ENCODE assay signal across 21 cellular contexts in the genomic region with DNA sequence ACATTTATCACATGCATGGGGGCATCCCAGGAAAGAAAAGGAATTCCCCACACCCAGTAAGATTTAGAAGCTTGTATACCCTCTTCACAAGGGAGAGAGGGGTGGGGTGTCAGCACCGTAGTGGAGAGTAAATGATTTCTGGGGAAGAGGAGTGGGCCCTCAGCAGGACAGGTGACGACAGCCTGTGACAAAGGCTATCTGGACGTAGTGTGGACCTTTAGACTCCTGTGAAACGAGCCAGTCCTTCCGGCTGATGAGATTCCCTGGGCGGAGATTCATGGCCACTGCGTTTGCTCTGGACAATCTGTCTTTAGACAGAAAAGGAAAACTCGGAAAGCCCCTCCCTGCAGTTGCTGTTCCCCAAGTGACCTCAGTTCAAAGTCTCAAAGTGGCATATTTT. TPM values are rescaled to one million over a fixed set of nuclear protein-coding genes. Genes with fewer than 3 reads are reported as not detected.
DNase-seq lines count a peak whose midpoint lies in the region; ATAC-seq, FAIRE-seq and TF ChIP-seq lines count a peak whose summit lies in the region.
"Had no signal": no experiment of that assay in that cellular context is flagged by ENCODE, and none has a peak within 500 bp of the region (broad histone marks: within the 10 kb centered on the region; RNA-seq: fewer than 3 reads in every experiment).

No MANE protein-coding gene starts in this region.

- CTCF ChIA-PET in HepG2 (lab: Yijun Ruan, JAX; ENCODE audit: low intra/inter-chr PET ratio, low total read pairs): no interaction called here
- CTCF ChIA-PET in OCI-LY7 (lab: Charles Lee; ENCODE audit: unreplicated experiment): no interaction called here

- H2AFZ ChIP-seq in HepG2 (ENCODE audit: low read length): no peak overlapping the region
- H2AFZ ChIP-seq in OCI-LY7 (ENCODE audit: low read length): no peak overlapping the region

- H4K20me1 ChIP-seq in HepG2 (ENCODE audit: insufficient read depth, low read length): no peaks in the 10 kb centered on the region
- no peaks in the 10 kb centered on the region for H4K20me1 ChIP-seq in OCI-LY7 (ENCODE audit: insufficient read depth, low read length)

- H3K27ac ChIP-seq in colonic mucosa (peak overlapping the region; percentile 92), HepG2 (ENCODE audit: extremely low read length, insufficient read depth, low read length) (no peak overlapping the region), OCI-LY7 (ENCODE audit: low read depth, low read length, poor library complexity, severe bottlenecking) (no peak overlapping the region)

- peak overlapping the region in 1 of 2 donors; percentile 96 for H3K9ac ChIP-seq in colonic mucosa (ENCODE audit: low read depth in 2 of 2, low read length in 2 of 2)
- no peak overlapping the region for H3K9ac ChIP-seq in HepG2 (ENCODE audit: insufficient read depth, low read depth, low read length)

- peak; percentile 62 for ATAC-seq in HepG2
- no peak for ATAC-seq in GM19463 (IDR thresholded peaks at IDR 0.05; ENCODE audit: unreplicated experiment)

- POLR2A ChIA-PET in HepG2 (lab: Yijun Ruan, JAX) (no interaction called here), OCI-LY7 (lab: Charles Lee) (no interaction called here)

- peaks cover 14% of the 10 kb centered on the region for H3K27me3 Mint-ChIP-seq in progenitor cell of endocrine pancreas

- no peaks in the 10 kb centered on the region for H3K79me2 ChIP-seq in HepG2 (ENCODE audit: insufficient read depth, low read length)
- H3K79me2 ChIP-seq in OCI-LY7 (ENCODE audit: insufficient read depth, low read depth, low read length): no peaks in the 10 kb centered on the region

- in situ Hi-C loops in HepG2 (cut with HindIII; ENCODE audit: extremely low pct_ligation_motif_present, low pct_unique_long_range_greater_than_20kb): no loop called here

- TF ChIP-seq EP300 in HepG2 (IDR thresholded peaks at IDR 0.05; ENCODE audit: low read depth in 2 of 2, low read length in 2 of 2) (no peak), HepG2 (CRISPR knock-in tag; IDR thresholded peaks at IDR 0.05; ENCODE audit: borderline replicate concordance) (no peak)

- no peak for TF ChIP-seq CTCF in colonic mucosa (IDR thresholded peaks at IDR 0.05)
- TF ChIP-seq CTCF in HepG2 (CRISPR knock-in tag; IDR thresholded peaks at IDR 0.05): no peak
- TF ChIP-seq CTCF in progenitor cell of endocrine pancreas (IDR thresholded peaks at IDR 0.05; ENCODE audit: unreplicated experiment): no peak
- TF ChIP-seq CTCF in OCI-LY7 (conservative IDR thresholded peaks at IDR 0.05; ENCODE audit: low read length): no peak

- TF ChIP-seq RAD21 in HepG2 (CRISPR knock-in tag; IDR thresholded peaks at IDR 0.05): no peak

- peaks cover 11% of the 10 kb centered on the region for H3K4me1 ChIP-seq in colonic mucosa
- peaks cover 10% of the 10 kb centered on the region; the same call in 1 of the 2 replicates for H3K4me1 ChIP-seq in HepG2 (ENCODE audit: insufficient read depth, low read length)
- H3K4me1 ChIP-seq in OCI-LY7 (ENCODE audit: insufficient read depth, low read length, poor library complexity, severe bottlenecking): no peaks in the 10 kb centered on the region

- FAIRE-seq in HepG2 (lab: Jason Lieb, UNC): no peak
- FAIRE-seq: GM12892, H54 had no signal

- peaks cover 3% of the 10 kb centered on the region for H3K9me3 Mint-ChIP-seq in progenitor cell of endocrine pancreas (ENCODE audit: low read depth)

- peak; percentile 28 for DNase-seq in HuH-7 (ENCODE audit: low spot score)
- DNase-seq in colonic mucosa: peak; percentile 84
- DNase-seq in HepG2 (ENCODE audit: low spot score): no peak
- no peak for DNase-seq in progenitor cell of endocrine pancreas (ENCODE audit: low spot score, unreplicated experiment)
- DNase-seq in NK-92 treated with Interleukin-12 subunit alpha and Interleukin-12 subunit beta, amount 100 ng/mL, for 24 hours (lab: John Stamatoyannopoulos, UW): no peak
- DNase-seq in OCI-LY7 (ENCODE audit: low spot score): no peak
- no peak for DNase-seq in putamen (ENCODE audit: low spot score)
- DNase-seq: DMS153, NCI-H1417, NCI-H1930, NCI-H2171, NCI-H446, NCI-H69, OCI-M1, RPMI8226 had no signal

- no peaks in the 10 kb centered on the region for H3K27me3 ChIP-seq in colonic mucosa
- peaks cover 1 to 12% of the 10 kb centered on the region in 2 experiments; a peak in 4 of 5 replicates for H3K27me3 ChIP-seq in HepG2 (ENCODE audit: control insufficient read depth in 1 of 2, insufficient read depth in 2 of 2, low read length in 2 of 2)

- H3K9me2 ChIP-seq in OCI-LY7 (ENCODE audit: insufficient read depth, low read length): no peaks in the 10 kb centered on the region

- H3K4me2 ChIP-seq in HepG2 (ENCODE audit: low read depth, low read length) (no peak overlapping the region), OCI-LY7 (ENCODE audit: low read length) (no peak overlapping the region)

- H3K4me3 Mint-ChIP-seq in progenitor cell of endocrine pancreas (ENCODE audit: low read depth): no peak overlapping the region
- H3K4me3 Mint-ChIP-seq: CD14-positive monocyte had no signal

- H3K36me3 Mint-ChIP-seq in progenitor cell of endocrine pancreas (ENCODE audit: insufficient read depth): peaks cover 1% of the 10 kb centered on the region

- H3K4me3 ChIP-seq in colonic mucosa (no peak overlapping the region), HepG2 (replicated peaks in 1 of 3; ENCODE audit: insufficient read depth in 1 of 3, low read depth in 2 of 3, low read length in 3 of 3) (no peak overlapping the region), OCI-LY7 (ENCODE audit: low read depth, low read length, poor library complexity, severe bottlenecking) (no peak overlapping the region)

- BruUV-seq in HepG2 (replicated peaks; lab: Mats Ljungman, UMichigan) (no TSS peak), OCI-LY7 (replicated peaks; lab: Mats Ljungman, UMichigan) (no TSS peak)

- peaks cover 16% of the 10 kb centered on the region for H3K4me1 Mint-ChIP-seq in progenitor cell of endocrine pancreas (ENCODE audit: low read depth)

- peak overlapping the region; percentile 56 for H3K27ac Mint-ChIP-seq in progenitor cell of endocrine pancreas

- H3K9me3 ChIP-seq in colonic mucosa: no peaks in the 10 kb centered on the region
- H3K9me3 ChIP-seq in HepG2 (ENCODE audit: low read length): no peaks in the 10 kb centered on the region
- H3K9me3 ChIP-seq in OCI-LY7 (ENCODE audit: low read length): no peaks in the 10 kb centered on the region
- H3K9me3 ChIP-seq: Caco-2 had no signal

- WGBS in HepG2 (ENCODE audit: low lambda C conversion rate): 15% methylated on average over 8 of the region's 8 CpGs

- H3K36me3 ChIP-seq in colonic mucosa: no peaks in the 10 kb centered on the region
- no peaks in the 10 kb centered on the region for H3K36me3 ChIP-seq in HepG2 (replicated peaks in 1 of 2; ENCODE audit: control insufficient read depth in 1 of 2, insufficient read depth in 2 of 2, low read length in 2 of 2)
- H3K36me3 ChIP-seq in OCI-LY7 (ENCODE audit: insufficient read depth, low read length): no peaks in the 10 kb centered on the region

- intact Hi-C loops in colonic mucosa (cut with DNase I) (no loop called here), HepG2 (cut with micrococcal nuclease; ENCODE audit: unreplicated experiment) (no loop called here), OCI-LY7 (cut with micrococcal nuclease; ENCODE audit: unreplicated experiment) (no loop called here)

- TF ChIP-seq POLR2A in HepG2 (IDR thresholded peaks at IDR 0.05; ENCODE audit: insufficient read depth in 1 of 2, low read depth in 2 of 2, low read length in 2 of 2): no peak

TF ChIP-seq in HepG2, 621 proteins besides CTCF, POLR2A, EP300 and RAD21 (continues in another document):
- TF ChIP-seq ZNF572 (CRISPR knock-in tag; IDR thresholded peaks at IDR 0.05): no peak
- no peak for TF ChIP-seq ZNF556 (CRISPR knock-in tag; IDR thresholded peaks at IDR 0.05; ENCODE audit: borderline replicate concordance)
- TF ChIP-seq ZNF10 (CRISPR knock-in tag; IDR thresholded peaks at IDR 0.05; ENCODE audit: borderline replicate concordance, low read depth): no peak
- TF ChIP-seq WIZ (CRISPR knock-in tag; IDR thresholded peaks at IDR 0.05): no peak
- TF ChIP-seq, protein P1, sequence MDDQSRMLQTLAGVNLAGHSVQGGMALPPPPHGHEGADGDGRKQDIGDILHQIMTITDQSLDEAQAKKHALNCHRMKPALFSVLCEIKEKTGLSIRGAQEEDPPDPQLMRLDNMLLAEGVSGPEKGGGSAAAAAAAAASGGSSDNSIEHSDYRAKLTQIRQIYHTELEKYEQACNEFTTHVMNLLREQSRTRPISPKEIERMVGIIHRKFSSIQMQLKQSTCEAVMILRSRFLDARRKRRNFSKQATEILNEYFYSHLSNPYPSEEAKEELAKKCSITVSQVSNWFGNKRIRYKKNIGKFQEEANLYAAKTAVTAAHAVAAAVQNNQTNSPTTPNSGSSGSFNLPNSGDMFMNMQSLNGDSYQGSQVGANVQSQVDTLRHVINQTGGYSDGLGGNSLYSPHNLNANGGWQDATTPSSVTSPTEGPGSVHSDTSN (CRISPR knock-in tag; IDR thresholded peaks at IDR 0.05; ENCODE audit: borderline replicate concordance): no peak
- no peak for TF ChIP-seq MBNL3 (CRISPR knock-in tag; conservative IDR thresholded peaks at IDR 0.05)

RNA-seq across cellular contexts. Expression of a gene that starts 1.7 kb away (rescaled TPM):
- 100 to 1,000 TPM; 646 to 707 TPM for total RNA-seq in colonic mucosa
- total RNA-seq in HepG2 (2016; rRNA removed; fragmentation: Illumina TruSeq; extraction: Trizol): not detected in 2 replicates
- total RNA-seq in HepG2 (2016; cell fraction: cytosol; rRNA removed; fragmentation: Illumina TruSeq; extraction: Trizol; ENCODE audit: low read depth): not detected in 2 replicates
- not detected in 2 replicates for total RNA-seq in HepG2 (2016; cell fraction: insoluble cytoplasmic fraction; rRNA removed; fragmentation: Illumina TruSeq; extraction: Trizol)
- total RNA-seq in HepG2 (2016; cell fraction: membrane; rRNA removed; fragmentation: Illumina TruSeq; extraction: Trizol): not detected in 2 replicates
- total RNA-seq in HepG2 (2016; cell fraction: nucleus; rRNA removed; fragmentation: Illumina TruSeq; extraction: Trizol): not detected in 2 replicates
- not detected in 2 replicates for polyA plus RNA-seq in HepG2 (2011; rRNA removed)
- not detected in 2 replicates for polyA plus RNA-seq in HepG2 (2011; cell fraction: cytosol; rRNA removed)
- polyA plus RNA-seq in HepG2 (2011; cell fraction: nucleus; rRNA removed): not detected in 2 replicates
- not detected in 2 replicates for polyA plus RNA-seq in HepG2 (2012)
- not detected in 2 replicates for polyA plus RNA-seq in HepG2 (2016; cell fraction: cytosol; fragmentation: Illumina TruSeq; extraction: Trizol; ENCODE audit: low read depth)
- not detected in 2 replicates for polyA plus RNA-seq in HepG2 (2016; cell fraction: insoluble cytoplasmic fraction; fragmentation: Illumina TruSeq; extraction: Trizol; ENCODE audit: low read depth)
- polyA plus RNA-seq in HepG2 (2016; cell fraction: membrane; fragmentation: Illumina TruSeq; extraction: Trizol; ENCODE audit: low read depth): not detected in 2 replicates
- polyA plus RNA-seq in HepG2 (2016; cell fraction: nucleus; fragmentation: Illumina TruSeq; extraction: Trizol; ENCODE audit: insufficient read depth, low read depth): not detected in 2 replicates
- polyA minus RNA-seq in HepG2 (2011; rRNA and poly(A)+ RNA removed; ENCODE audit: low replicate concordance): not detected in 2 replicates
- not detected in 2 replicates for polyA minus RNA-seq in HepG2 (2011; cell fraction: cytosol; rRNA and poly(A)+ RNA removed)
- not detected in 2 replicates for polyA minus RNA-seq in HepG2 (2011; cell fraction: nucleus; rRNA and poly(A)+ RNA removed)
- not detected in 2 replicates for total RNA-seq in progenitor cell of endocrine pancreas
- not detected in 2 replicates for total RNA-seq in OCI-LY7 (2014; rRNA removed; shearing (Covaris generic))
- not detected in 2 replicates for total RNA-seq in OCI-LY7 (2022)
- total RNA-seq: Caco-2, HT1080 had no signal

Comparison
In these comparisons a context has a peak if more than half of its experiments do, and no peak if none do; other contexts are left out.
1. DNase-seq: peak in HuH-7 (single experiment) and colonic mucosa (single experiment); none in HepG2 (single experiment), progenitor cell of endocrine pancreas (single experiment), NK-92 treated with Interleukin-12 subunit alpha and Interleukin-12 subunit beta, amount 100 ng/mL, for 24 hours (single experiment), OCI-LY7 (single experiment) and putamen (single experiment).
2. RNA of a gene that starts 1.7 kb away (total RNA-seq): 646 to 707 TPM in colonic mucosa; not detected in progenitor cell of endocrine pancreas, not detected in HepG2 and not detected in OCI-LY7; every median in the first group is over 100 times any median in the second.